Comparison of ENCODE assay signal across 9 cellular contexts in genomic region chr3:9180764-9181117, GRCh38.
A peak's percentile ranks its signal among the peaks of the same experiment; 100 is the strongest.
DNase-seq lines count a peak whose midpoint lies in the region; ATAC-seq, FAIRE-seq and TF ChIP-seq lines count a peak whose summit lies in the region.
"Had no signal": no experiment of that assay in that cellular context is flagged by ENCODE, and none has a peak within 500 bp of the region (broad histone marks: within the 10 kb centered on the region; RNA-seq: fewer than 3 reads in every experiment).

No MANE protein-coding gene starts in this region.

- no peak for TF ChIP-seq EP300 in GM12878 (IDR thresholded peaks at IDR 0.05; ENCODE audit: borderline replicate concordance in 1 of 2, control insufficient read depth in 1 of 2, low read depth in 2 of 2, low read length in 2 of 2)

- CTCF ChIA-PET in GM12878 (lab: Yijun Ruan, JAX) = interaction anchor here (1.6 kb wide), 1 partner anchor 13 kb away, joined by 3 read pairs; no protein-coding TSS in a partner anchor

- ATAC-seq in HG03378 (IDR thresholded peaks at IDR 0.05; ENCODE audit: unreplicated experiment) (peak; percentile 7), GM12878 (no peak), HG03025 (IDR thresholded peaks at IDR 0.05; ENCODE audit: low FRiP score, unreplicated experiment) (no peak)
- ATAC-seq in stimulated activated memory B cell treated with anti-CD40 and anti-IgM and Interleukin-4, amounts not matched to agents 10 μg/mL and 1 μg/mL and 100 μg/mL, for 72 hours = no peak
- ATAC-seq: HCT116 had no signal

- H3K4me3 Mint-ChIP-seq in stimulated activated memory B cell treated with anti-CD40 and anti-IgM and Interleukin-4, amounts not matched to agents 10 μg/mL and 1 μg/mL and 100 μg/mL, for 72 hours = no peak overlapping the region

- no peak overlapping the region for H3K27ac ChIP-seq in GM12878 (ENCODE audit: control insufficient read depth, insufficient read depth)

- TF ChIP-seq CTCF in GM12878 (IDR thresholded peaks at IDR 0.05 in 2 of 3, conservative IDR thresholded peaks at IDR 0.05 in 1 of 3; ENCODE audit: control insufficient read depth in 2 of 3, extremely low read depth in 1 of 3, insufficient read depth in 1 of 3, low read depth in 3 of 3, low read length in 3 of 3) = no peak

- BruUV-seq in GM12878 (replicated peaks; lab: Mats Ljungman, UMichigan) = no TSS peak

- peak overlapping the region; percentile 30 for H3K27ac Mint-ChIP-seq in stimulated activated memory B cell treated with anti-CD40 and anti-IgM and Interleukin-4, amounts not matched to agents 10 μg/mL and 1 μg/mL and 100 μg/mL, for 72 hours

- DNase-seq in activated CD8-positive, alpha-beta memory T cell treated with anti-CD3 and anti-CD28 coated beads for 24 hours = peak; percentile 60
- DNase-seq in activated CD8-positive, alpha-beta memory T cell treated with anti-CD3 and anti-CD28 coated beads, Interleukin-2, amount 50 U/mL, for 4 hours = no peak
- DNase-seq in GM12878 (ENCODE audit: low read depth, low spot score) = no peak
- no peak for DNase-seq in COLO668 (lab: John Stamatoyannopoulos, UW; ENCODE audit: unreplicated experiment)
- no peak for DNase-seq in HuH-7.5 (ENCODE audit: low spot score)

- no peak for TF ChIP-seq RAD21 in GM12878 (IDR thresholded peaks at IDR 0.05; ENCODE audit: insufficient read depth, low read depth, low read length)

- H3K4me1 Mint-ChIP-seq in stimulated activated memory B cell treated with anti-CD40 and anti-IgM and Interleukin-4, amounts not matched to agents 10 μg/mL and 1 μg/mL and 100 μg/mL, for 72 hours = peaks cover 17% of the 10 kb centered on the region

- peak overlapping the region; percentile 51 for H3K4me2 ChIP-seq in GM12878 (ENCODE audit: control insufficient read depth, insufficient read depth)

- RAD21 ChIA-PET in GM12878 (lab: Charles Lee; ENCODE audit: unreplicated experiment) = interaction anchor here (0.6 kb wide), 1 partner anchor 48 kb away, joined by 3 read pairs; no protein-coding TSS in a partner anchor

- intact Hi-C loops in GM12878 (cut with micrococcal nuclease; ENCODE audit: unreplicated experiment) = no loop called here

- no peak for FAIRE-seq in GM12878 (lab: Jason Lieb, UNC)

- no peaks in the 10 kb centered on the region for H3K36me3 Mint-ChIP-seq in stimulated activated memory B cell treated with anti-CD40 and anti-IgM and Interleukin-4, amounts not matched to agents 10 μg/mL and 1 μg/mL and 100 μg/mL, for 72 hours

- SMC1A ChIA-PET in GM12878 (lab: Charles Lee; ENCODE audit: uncharacterized antibody, unreplicated experiment) = no interaction called here

- no peaks in the 10 kb centered on the region; the same call in 2 of the 3 replicates for H3K9me3 ChIP-seq in GM12878 (replicated peaks; ENCODE audit: control insufficient read depth, insufficient read depth, low read length)

- TF ChIP-seq POLR2A in GM12878 (IDR thresholded peaks at IDR 0.05; ENCODE audit: low read depth, low read length) = no peak

- H3K4me3 ChIP-seq in GM12878 = no peak overlapping the region

- H2AFZ ChIP-seq in GM12878 (ENCODE audit: control insufficient read depth, low read depth, low read length) = peak overlapping the region; percentile 79

- H3K9me3 Mint-ChIP-seq in stimulated activated memory B cell treated with anti-CD40 and anti-IgM and Interleukin-4, amounts not matched to agents 10 μg/mL and 1 μg/mL and 100 μg/mL, for 72 hours = no peaks in the 10 kb centered on the region

- H3K27me3 ChIP-seq in GM12878 (replicated peaks in 1 of 2; ENCODE audit: control insufficient read depth in 2 of 2, insufficient read depth in 2 of 2, low read length in 1 of 2) = no peaks in the 10 kb centered on the region

- H4K20me1 ChIP-seq in GM12878 (ENCODE audit: control insufficient read depth, insufficient read depth) = no peaks in the 10 kb centered on the region

- no peak overlapping the region for H3K9ac ChIP-seq in GM12878 (ENCODE audit: control insufficient read depth, insufficient read depth, low read length)

- POLR2A ChIA-PET in GM12878 (lab: Charles Lee) = interaction anchor here (0.6 kb wide), 1 partner anchor 221 kb away, joined by 5 read pairs; no protein-coding TSS in a partner anchor

- in situ Hi-C loops in GM12878 (cut with MboI) = no loop called here

- no peaks in the 10 kb centered on the region for H3K27me3 Mint-ChIP-seq in stimulated activated memory B cell treated with anti-CD40 and anti-IgM and Interleukin-4, amounts not matched to agents 10 μg/mL and 1 μg/mL and 100 μg/mL, for 72 hours

- H3K4me1 ChIP-seq in GM12878 (ENCODE audit: control insufficient read depth, insufficient read depth, low read length) = peaks cover 14% of the 10 kb centered on the region

- H3K36me3 ChIP-seq in GM12878 (ENCODE audit: control insufficient read depth in 2 of 2, insufficient read depth in 2 of 2, low read length in 1 of 2) = no peaks in the 10 kb centered on the region

- no peaks in the 10 kb centered on the region for H3K79me2 ChIP-seq in GM12878 (ENCODE audit: control insufficient read depth, insufficient read depth, low read length)

- WGBS in GM12878 (ENCODE audit: insufficient coverage, insufficient replicate concordance, low lambda C conversion rate, missing lambda C conversion rate) = 67% methylated on average over 6 of the region's 6 CpGs

TF ChIP-seq in GM12878, 131 proteins besides CTCF, POLR2A, EP300 and RAD21 (continues in another document):
- TF ChIP-seq YBX1 (IDR thresholded peaks at IDR 0.05) = no peak
- TF ChIP-seq PRDM15 (CRISPR knock-in tag; IDR thresholded peaks at IDR 0.05) = no peak
- TF ChIP-seq, protein P1, sequence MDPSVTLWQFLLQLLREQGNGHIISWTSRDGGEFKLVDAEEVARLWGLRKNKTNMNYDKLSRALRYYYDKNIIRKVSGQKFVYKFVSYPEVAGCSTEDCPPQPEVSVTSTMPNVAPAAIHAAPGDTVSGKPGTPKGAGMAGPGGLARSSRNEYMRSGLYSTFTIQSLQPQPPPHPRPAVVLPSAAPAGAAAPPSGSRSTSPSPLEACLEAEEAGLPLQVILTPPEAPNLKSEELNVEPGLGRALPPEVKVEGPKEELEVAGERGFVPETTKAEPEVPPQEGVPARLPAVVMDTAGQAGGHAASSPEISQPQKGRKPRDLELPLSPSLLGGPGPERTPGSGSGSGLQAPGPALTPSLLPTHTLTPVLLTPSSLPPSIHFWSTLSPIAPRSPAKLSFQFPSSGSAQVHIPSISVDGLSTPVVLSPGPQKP (IDR thresholded peaks at IDR 0.05; ENCODE audit: low read depth, low read length) = no peak
- TF ChIP-seq TCF7 (IDR thresholded peaks at IDR 0.05; ENCODE audit: borderline replicate concordance) = no peak
- no peak for TF ChIP-seq KAT2A (conservative IDR thresholded peaks at IDR 0.05; ENCODE audit: control insufficient read depth, low read depth, low read length)
- no peak for TF ChIP-seq ZNF622 (IDR thresholded peaks at IDR 0.05)
- no peak for TF ChIP-seq WRNIP1 (IDR thresholded peaks at IDR 0.05; ENCODE audit: borderline replicate concordance, low read depth, low read length)
- no peak for TF ChIP-seq ZNF274 (IDR thresholded peaks at IDR 0.05; ENCODE audit: insufficient read depth, insufficient read length)
- no peak for TF ChIP-seq E4F1 (IDR thresholded peaks at IDR 0.05; ENCODE audit: borderline replicate concordance, partially characterized antibody)
